In the genomic region with DNA sequence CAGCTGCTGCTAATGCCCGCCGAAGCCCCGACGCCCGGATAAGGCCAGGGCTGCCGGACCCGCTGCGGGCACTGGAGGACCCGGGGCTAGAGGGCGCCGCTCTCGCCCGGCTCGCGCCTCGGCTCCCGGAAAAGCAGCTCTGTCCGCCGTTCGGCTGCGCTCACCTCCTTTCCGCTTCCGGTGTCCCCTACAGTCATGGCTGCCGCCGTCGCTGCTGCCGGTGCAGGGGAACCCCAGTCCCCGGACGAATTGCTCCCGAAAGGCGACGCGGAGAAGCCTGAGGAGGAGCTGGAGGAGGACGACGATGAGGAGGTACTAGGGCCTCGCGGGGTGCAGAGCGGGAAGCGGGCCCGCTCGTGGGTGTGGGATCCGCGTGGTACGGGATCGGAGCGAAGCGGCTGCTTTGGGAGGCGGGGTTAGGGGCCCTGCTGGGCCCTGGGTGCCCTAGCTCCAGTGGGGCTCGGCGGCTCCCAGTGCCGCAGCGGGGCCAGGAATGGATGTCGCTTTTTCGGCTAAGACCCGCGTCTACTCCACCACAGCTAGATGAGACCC, we compare ENCODE assay signal across 8 cellular contexts. TPM values are rescaled to one million over a fixed set of nuclear protein-coding genes. Genes with fewer than 3 reads are reported as not detected.
A peak's percentile ranks its signal among the peaks of the same experiment; 100 is the strongest.
DNase-seq lines count a peak whose midpoint lies in the region; ATAC-seq and TF ChIP-seq lines count a peak whose summit lies in the region.

A gene (plus strand): TSS at position 174 of the 552 bp plus-strand sequence. CDS start 22 bp downstream, at position 196.

- no peaks in the 10 kb centered on the region for H3K27me3 ChIP-seq in mucosa of rectum (ENCODE audit: control insufficient read depth in 2 of 2, insufficient read depth in 2 of 2, low read length in 2 of 2)

- H3K36me3 ChIP-seq in mucosa of rectum (ENCODE audit: control insufficient read depth in 2 of 2, insufficient read depth in 2 of 2, low read length in 2 of 2): peaks cover 30 to 35% of the 10 kb centered on the region in 2 donors

- TF ChIP-seq CTCF in epithelial cell of proximal tubule (conservative IDR thresholded peaks at IDR 0.05; ENCODE audit: low read depth, low read length): peak; percentile 57

- peak within 1 kb of the TSS; percentile 99 for H3K4me3 ChIP-seq in epithelial cell of proximal tubule (ENCODE audit: low read depth, low read length)
- H3K4me3 ChIP-seq in mucosa of rectum (ENCODE audit: low read length in 2 of 2): peak within 1 kb of the TSS; percentile 93 to 96

- DNase-seq in DMS 273 treated with DMSO at 0.1 percent for 48 hours (lab: John Stamatoyannopoulos, UW) (peak; percentile 22), HuH-7.5 (ENCODE audit: low spot score) (peak; percentile 84), OCI-M2 (lab: John Stamatoyannopoulos, UW; ENCODE audit: unreplicated experiment) (peak; percentile 50), activated T-cell treated with anti-CD3 and anti-CD28 coated beads for 4 hours (peak; percentile 72), epithelial cell of proximal tubule (ENCODE audit: low read depth) (no peak)
- DNase-seq in stimulated activated CD8-positive, alpha-beta memory T cell treated with anti-CD3 and anti-CD28 coated beads, Interleukin-7, amount 100 ng/mL, for 1 hour (ENCODE audit: low read depth in 2 of 2): peak; percentile 68 to 72

- H3K27ac ChIP-seq in mucosa of rectum (ENCODE audit: low read depth in 2 of 2, low read length in 2 of 2): peak within 1 kb of the TSS; percentile 59 to 65

- peaks cover 6% of the 10 kb centered on the region in 2 donors for H3K4me1 ChIP-seq in mucosa of rectum (ENCODE audit: control insufficient read depth in 2 of 2, insufficient read depth in 2 of 2, low read length in 2 of 2)

- no peaks in the 10 kb centered on the region for H3K9me3 ChIP-seq in mucosa of rectum (ENCODE audit: control insufficient read depth in 2 of 2, low read length in 2 of 2)

- ATAC-seq in GM21447 (IDR thresholded peaks at IDR 0.05; ENCODE audit: unreplicated experiment): peak; percentile 90

- H3K9ac ChIP-seq in mucosa of rectum (ENCODE audit: low read depth in 1 of 2, low read length in 2 of 2): peak within 1 kb of the TSS; percentile 84 to 86

RNA-seq across cellular contexts. Expression of the gene that starts here (rescaled TPM):
- total RNA-seq in epithelial cell of proximal tubule: 67.6 and 99.6 TPM in 2 replicates
